In the genomic region with DNA sequence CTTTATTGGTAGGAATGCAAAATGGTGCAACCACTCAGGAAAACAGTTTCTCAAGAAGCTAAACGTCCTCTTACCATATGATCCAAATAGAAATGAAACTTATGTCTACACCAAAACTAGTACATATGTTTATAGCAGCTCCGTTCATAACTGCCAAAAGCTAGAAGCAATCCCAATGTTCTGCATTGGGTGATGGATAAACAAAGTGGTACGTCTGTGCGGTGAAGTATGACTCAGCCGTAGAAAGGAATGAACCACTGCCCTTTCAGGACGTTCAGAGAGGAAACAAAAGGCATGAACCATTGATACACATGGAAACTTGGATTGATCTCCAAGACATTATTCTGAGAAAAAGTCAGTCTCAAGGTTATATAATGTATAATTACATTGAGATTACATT, we compare ENCODE assay signal across 16 cellular contexts. TPM values are rescaled to one million over a fixed set of nuclear protein-coding genes. Genes with fewer than 3 reads are reported as not detected.
A peak's percentile ranks its signal among the peaks of the same experiment; 100 is the strongest.
DNase-seq lines count a peak whose midpoint lies in the region; ATAC-seq and TF ChIP-seq lines count a peak whose summit lies in the region.
"Had no signal": no experiment of that assay in that cellular context is flagged by ENCODE, and none has a peak within 500 bp of the region (broad histone marks: within the 10 kb centered on the region; RNA-seq: fewer than 3 reads in every experiment).

No MANE protein-coding gene starts in this region.

- no peak overlapping the region for H3K27ac ChIP-seq in mesenchymal stem cell (ENCODE audit: low read length, poor library complexity, severe bottlenecking)

- 20% methylated on average over 6 of the region's 6 CpGs for WGBS in mesenchymal stem cell

- no peak overlapping the region for H3K4me3 ChIP-seq in mesenchymal stem cell (ENCODE audit: insufficient read depth in 1 of 2, low read depth in 1 of 2, low read length in 2 of 2)
- H3K4me3 ChIP-seq: HAP-1, MG63 had no signal

- TF ChIP-seq CTCF in endothelial cell (IDR thresholded peaks at IDR 0.05; ENCODE audit: unreplicated experiment): no peak

- no peak overlapping the region for H3K14ac ChIP-seq in mesenchymal stem cell (ENCODE audit: low read length in 2 of 2)

- H3K9ac ChIP-seq in mesenchymal stem cell (ENCODE audit: low read length): no peak overlapping the region

- H2BK120ac ChIP-seq in mesenchymal stem cell (ENCODE audit: low read depth, low read length): no peak overlapping the region

- H4K91ac ChIP-seq in mesenchymal stem cell (ENCODE audit: low read length): no peak overlapping the region

- H3K23ac ChIP-seq in mesenchymal stem cell (ENCODE audit: low read length in 2 of 2): no peak overlapping the region

- no peak overlapping the region for H3K18ac ChIP-seq in mesenchymal stem cell (ENCODE audit: low read depth in 1 of 2, low read length in 2 of 2)

- no peaks in the 10 kb centered on the region for H3K9me3 Mint-ChIP-seq in endothelial cell (ENCODE audit: unreplicated experiment)
- H3K9me3 Mint-ChIP-seq: CD4-positive, CD25-positive, alpha-beta regulatory T cell had no signal

- H3K27me3 ChIP-seq in mesenchymal stem cell (ENCODE audit: control insufficient read depth in 1 of 2, insufficient read depth in 1 of 2, low read length in 2 of 2): no peaks in the 10 kb centered on the region
- H3K27me3 ChIP-seq: MG63 had no signal

- H3K36me3 Mint-ChIP-seq in T-helper 17 cell (ENCODE audit: low read depth) (no peaks in the 10 kb centered on the region), endothelial cell (ENCODE audit: low read depth, unreplicated experiment) (peaks cover 54% of the 10 kb centered on the region)

- peaks cover 2% of the 10 kb centered on the region for H3K4me1 ChIP-seq in mesenchymal stem cell (ENCODE audit: control insufficient read depth, insufficient read depth, low read depth, low read length)
- H3K4me1 ChIP-seq: Caco-2 had no signal

- peak overlapping the region; percentile 29 for H3K27ac Mint-ChIP-seq in T-helper 17 cell
- H3K27ac Mint-ChIP-seq in endothelial cell (ENCODE audit: unreplicated experiment): no peak overlapping the region

- H2BK12ac ChIP-seq in mesenchymal stem cell (ENCODE audit: low read length in 2 of 2): no peak overlapping the region

- H2AFZ ChIP-seq in mesenchymal stem cell (ENCODE audit: low read depth, low read length): no peak overlapping the region

- DNase-seq in ELR (ENCODE audit: low read depth): peak; percentile 71
- no peak for DNase-seq in T-helper 17 cell
- no peak for DNase-seq in endothelial cell (ENCODE audit: low spot score)
- peak; percentile 81 for DNase-seq in mesenchymal stem cell
- DNase-seq in NCI-H446 treated with DMSO at 0.1 percent for 48 hours (lab: John Stamatoyannopoulos, UW): no peak
- no peak for DNase-seq in C1 segment of cervical spinal cord (lab: John Stamatoyannopoulos, UW)
- DNase-seq: Caco-2; CD4-positive, CD25-positive, alpha-beta regulatory T cell; DMS153; Karpas-422; MG63; NCI-H1092 treated with DMSO at 0.1 percent for 48 hours; NCI-H1694 treated with DMSO at 0.1 percent for 48 hours had no signal

- H3K9me3 ChIP-seq in T-helper 17 cell (ENCODE audit: control insufficient read depth, low read length, poor library complexity, severe bottlenecking) (no peaks in the 10 kb centered on the region), mesenchymal stem cell (ENCODE audit: control insufficient read depth, low read length) (no peaks in the 10 kb centered on the region)
- H3K9me3 ChIP-seq: Caco-2, HAP-1, MG63 had no signal

- H3K4me3 Mint-ChIP-seq in T-helper 17 cell: no peak overlapping the region
- H3K4me3 Mint-ChIP-seq in endothelial cell (ENCODE audit: unreplicated experiment): peak overlapping the region; percentile 40
- H3K4me3 Mint-ChIP-seq: CD4-positive, CD25-positive, alpha-beta regulatory T cell had no signal

- H3K79me1 ChIP-seq in mesenchymal stem cell (replicated peaks; ENCODE audit: low read length, poor library complexity, severe bottlenecking): peaks cover 13% of the 10 kb centered on the region

- no peak overlapping the region for H4K8ac ChIP-seq in mesenchymal stem cell (ENCODE audit: low read length)

- H3K4me2 ChIP-seq in mesenchymal stem cell (ENCODE audit: low read length, poor library complexity, severe bottlenecking): no peak overlapping the region

- no peak overlapping the region for H2BK15ac ChIP-seq in mesenchymal stem cell (ENCODE audit: low read depth, poor library complexity, severe bottlenecking)

- H3K4me1 Mint-ChIP-seq in T-helper 17 cell (no peaks in the 10 kb centered on the region), endothelial cell (ENCODE audit: unreplicated experiment) (peaks cover 4% of the 10 kb centered on the region)
- H3K4me1 Mint-ChIP-seq: CD4-positive, CD25-positive, alpha-beta regulatory T cell had no signal

- H2BK5ac ChIP-seq in mesenchymal stem cell (ENCODE audit: low read depth, low read length, poor library complexity, severe bottlenecking): no peak overlapping the region

- no peak overlapping the region for H2AK5ac ChIP-seq in mesenchymal stem cell (ENCODE audit: low read length, severe bottlenecking)

- ATAC-seq in T-helper 17 cell (no peak), HG03280 (IDR thresholded peaks at IDR 0.05; ENCODE audit: unreplicated experiment) (no peak)
- ATAC-seq: SK-N-SH treated with all-trans-retinoic acid at 6 μM for 48 hours had no signal

- H3K27me3 Mint-ChIP-seq in T-helper 17 cell (no peaks in the 10 kb centered on the region), endothelial cell (ENCODE audit: unreplicated experiment) (peaks cover 5% of the 10 kb centered on the region)
- H3K27me3 Mint-ChIP-seq: CD4-positive, CD25-positive, alpha-beta regulatory T cell had no signal

- H3K36me3 ChIP-seq in mesenchymal stem cell (ENCODE audit: control insufficient read depth in 1 of 2, insufficient read depth in 2 of 2, low read depth in 1 of 2, low read length in 2 of 2): peaks cover 69 to 89% of the 10 kb centered on the region in 2 experiments

- no peak overlapping the region for H3K4ac ChIP-seq in mesenchymal stem cell (ENCODE audit: low read depth in 1 of 2, low read length in 2 of 2)

RNA-seq across cellular contexts. Expression of gene HNRNPH1, which starts 27.6 kb away (rescaled TPM):
- total RNA-seq in T-helper 17 cell (1,000 to 10,000 TPM; 1,923 to 1,994 TPM), endothelial cell (ENCODE audit: unreplicated experiment) (852 TPM)
- 198 TPM for polyA plus RNA-seq in mesenchymal stem cell (2013, experiment 1 of 2)
- polyA plus RNA-seq in mesenchymal stem cell (2013, experiment 2 of 2): 190 TPM

RNA-seq across cellular contexts. Expression of gene RUFY1, which starts 45.6 kb away (rescaled TPM):
- total RNA-seq in T-helper 17 cell: 100 to 1,000 TPM in 1 of 2 donors, 10 to 100 TPM in 1; 45.5 to 122 TPM
- total RNA-seq in endothelial cell (ENCODE audit: unreplicated experiment): 30.5 TPM
- polyA plus RNA-seq in mesenchymal stem cell (2013, experiment 1 of 2): 21.5 TPM
- 20.2 TPM for polyA plus RNA-seq in mesenchymal stem cell (2013, experiment 2 of 2)

Comparison
In these comparisons a context has a peak if more than half of its experiments do, and no peak if none do; other contexts are left out.
1. DNase-seq: peak in ELR (single experiment) and mesenchymal stem cell (single experiment); none in T-helper 17 cell (0 of 3), endothelial cell (single experiment), NCI-H446 treated with DMSO at 0.1 percent for 48 hours (single experiment) and C1 segment of cervical spinal cord (0 of 14).